In the genomic region with DNA sequence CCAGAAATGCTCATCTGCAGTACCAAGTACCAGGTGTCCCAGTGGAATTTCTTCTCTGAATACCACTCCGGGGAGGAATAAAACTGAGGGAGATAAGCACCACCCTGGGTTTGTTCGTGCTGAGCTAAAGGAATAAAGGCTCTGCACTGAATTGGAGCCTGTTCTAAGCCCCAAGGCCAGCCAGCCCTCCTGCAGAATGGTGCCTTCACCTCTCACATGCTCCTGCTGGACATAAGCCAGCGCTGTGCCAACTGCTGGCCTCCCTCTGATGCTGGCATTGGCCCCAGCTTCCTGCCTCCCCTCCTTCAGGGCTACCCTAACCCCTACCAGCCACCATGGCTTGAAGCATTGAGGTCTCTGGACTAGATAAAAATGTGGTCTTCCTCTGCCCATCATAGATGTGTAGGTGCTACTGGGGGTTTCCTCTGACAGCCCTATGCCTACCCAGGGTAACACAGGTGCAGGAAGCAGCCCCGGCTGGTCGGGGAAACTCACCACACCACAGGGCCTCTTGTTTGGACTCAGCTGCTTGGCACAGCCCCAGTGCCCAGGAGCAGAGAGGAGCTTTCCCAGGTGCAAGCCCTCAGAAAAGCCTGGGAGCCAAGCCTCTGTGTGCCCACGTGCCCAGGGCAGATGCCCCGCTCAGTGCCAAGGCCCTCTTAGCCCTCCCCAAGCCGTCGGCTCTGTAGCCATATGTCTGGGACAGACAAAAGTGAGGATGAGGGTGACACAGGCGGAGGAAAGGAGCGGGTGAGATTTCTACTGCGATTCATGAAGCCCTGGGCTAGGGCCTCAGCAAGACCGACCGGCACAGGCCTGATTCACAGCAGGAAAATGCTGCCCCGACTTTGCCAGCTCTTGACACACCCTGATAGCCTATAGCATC, we compare ENCODE assay signal across 8 cellular contexts. TPM values are rescaled to one million over a fixed set of nuclear protein-coding genes. Genes with fewer than 3 reads are reported as not detected.
DNase-seq lines count a peak whose midpoint lies in the region; ATAC-seq, FAIRE-seq and TF ChIP-seq lines count a peak whose summit lies in the region.

No MANE protein-coding gene starts in this region.

- WGBS in H1 (ENCODE audit: extremely low coverage in 1 of 2, insufficient coverage in 1 of 2, insufficient read length in 1 of 2, insufficient replicate concordance in 2 of 2, low coverage in 1 of 2, low lambda C conversion rate in 2 of 2, missing lambda C conversion rate in 1 of 2), 2 experiments, result 88% methylated on average over 15 of the region's 15 CpGs; no CpG with 5 or more reads in 1 of the 2 experiments
- WGBS in prostate gland, result 41% methylated on average over 15 of the region's 15 CpGs

- H2AFZ ChIP-seq in H1 (ENCODE audit: low read length), result no peak overlapping the region

- CTCF ChIA-PET in H1 (lab: Charles Lee; ENCODE audit: partially characterized antibody), result interaction anchor here (0.8 to 13.6 kb wide), 12 partner anchors 9 to 113 kb away, joined by 3 to 178 read pairs (median 4); no protein-coding TSS in a partner anchor

- H4K20me1 ChIP-seq in H1 (replicated peaks in 1 of 2; ENCODE audit: control insufficient read depth in 1 of 2, insufficient read depth in 2 of 2, low read length in 2 of 2), result no peaks in the 10 kb centered on the region

- H4K8ac ChIP-seq in H1 (ENCODE audit: extremely low read depth, insufficient read depth, low read length), result 0 out of 2 replicates have a peak overlapping the region, but pooled peaks have one; percentile 16

- DNase-seq in EH (ENCODE audit: low read depth) (peak; percentile 32), NCI-H69 (lab: John Stamatoyannopoulos, UW) (peak; percentile 86), H1 (ENCODE audit: low read depth in 1 of 2, low spot score in 2 of 2) (no peak), prostate gland (ENCODE audit: low spot score) (no peak), NOMO-1 (lab: John Stamatoyannopoulos, UW; ENCODE audit: unreplicated experiment in 2 of 2) (no peak), NK-92 (lab: John Stamatoyannopoulos, UW; ENCODE audit: unreplicated experiment) (no peak)

- no peak for ATAC-seq in HG03342 (IDR thresholded peaks at IDR 0.05; ENCODE audit: unreplicated experiment)
- no peak for ATAC-seq in GM21737 (IDR thresholded peaks at IDR 0.05; ENCODE audit: unreplicated experiment)

- no peak overlapping the region for H4K91ac ChIP-seq in H1 (replicated peaks; ENCODE audit: insufficient read length, low read length)

- no peak overlapping the region for H2BK120ac ChIP-seq in H1 (replicated peaks; ENCODE audit: low read depth, low read length)

- H2BK5ac ChIP-seq in H1 (ENCODE audit: low read depth, low read length), result peak overlapping the region; percentile 71; the same call in 1 of the 2 replicates

- no peak overlapping the region for H2BK20ac ChIP-seq in H1 (ENCODE audit: low read length)

- peaks cover 0 to 5% (median 3%) of the 10 kb centered on the region in 4 experiments; a peak in 5 of 7 replicates for H3K27me3 ChIP-seq in H1 (replicated peaks in 1 of 4; ENCODE audit: control insufficient read depth in 3 of 4, extremely low read depth in 1 of 4, insufficient read depth in 3 of 4, low read length in 3 of 4)
- no peaks in the 10 kb centered on the region for H3K27me3 ChIP-seq in prostate gland (replicated peaks; ENCODE audit: insufficient read depth)

- POLR2A ChIA-PET in H1 (lab: Charles Lee; ENCODE audit: partially characterized antibody), result interaction anchor here (1.2 kb wide), 1 partner anchor 10 kb away, joined by 4 read pairs; no protein-coding TSS in a partner anchor

- no peak overlapping the region for H3K27ac ChIP-seq in H1 (ENCODE audit: low read depth, low read length)
- peak overlapping the region; percentile 74 to 78 for H3K27ac ChIP-seq in prostate gland

- no peak overlapping the region for H3K56ac ChIP-seq in H1 (replicated peaks; ENCODE audit: insufficient read length, low read depth, low read length)

- TF ChIP-seq EP300 in H1 (IDR thresholded peaks at IDR 0.05; ENCODE audit: borderline replicate concordance in 1 of 2, low read depth in 2 of 2, low read length in 2 of 2), result no peak

- TF ChIP-seq CTCF in H1 (IDR thresholded peaks at IDR 0.05; ENCODE audit: control extremely low read depth in 1 of 3, insufficient read depth in 1 of 3, low read depth in 1 of 3, low read length in 3 of 3), result no peak
- TF ChIP-seq CTCF in prostate gland (IDR thresholded peaks at IDR 0.05), result no peak

- no peaks in the 10 kb centered on the region for H3K79me1 ChIP-seq in H1 (ENCODE audit: low read depth, low read length)

- no peak overlapping the region for H3K9ac ChIP-seq in H1 (replicated peaks in 1 of 4; ENCODE audit: extremely low read depth in 1 of 4, low read depth in 3 of 4, low read length in 3 of 4)

- no peaks in the 10 kb centered on the region for H3K79me2 ChIP-seq in H1 (ENCODE audit: control insufficient read depth in 1 of 2, insufficient read depth in 2 of 2, low read length in 2 of 2)

- H3K4me1 ChIP-seq in H1 (replicated peaks in 1 of 4; ENCODE audit: control insufficient read depth in 3 of 4, insufficient read depth in 4 of 4, low read length in 3 of 4) (peaks cover 3 to 30% (median 24%) of the 10 kb centered on the region in 4 experiments), prostate gland (replicated peaks) (peaks cover 11% of the 10 kb centered on the region)

- TF ChIP-seq POLR2A in H1 (IDR thresholded peaks at IDR 0.05; ENCODE audit: control extremely low read depth in 1 of 2, low read depth in 2 of 2, low read length in 2 of 2) (no peak), prostate gland (IDR thresholded peaks at IDR 0.05) (no peak)

- peak overlapping the region; percentile 68; the same call in 1 of the 2 replicates for H3K18ac ChIP-seq in H1 (ENCODE audit: extremely low read depth, low read length)

- H3K4me3 ChIP-seq in H1 (ENCODE audit: extremely low read depth in 1 of 4, insufficient read depth in 2 of 4, low read depth in 3 of 4, low read length in 4 of 4) (no peak overlapping the region), prostate gland (no peak overlapping the region)

- FAIRE-seq in H1 (lab: Jason Lieb, UNC), result no peak

- no peak overlapping the region for H2BK12ac ChIP-seq in H1 (ENCODE audit: low read depth, low read length)

- H3K9me3 ChIP-seq in H1 (ENCODE audit: insufficient read depth in 2 of 2, low read depth in 1 of 2, low read length in 1 of 2), result no peaks in the 10 kb centered on the region
- no peaks in the 10 kb centered on the region for H3K9me3 ChIP-seq in prostate gland

- H3K23ac ChIP-seq in H1 (ENCODE audit: insufficient read length), result no peak overlapping the region

- no peak overlapping the region for H3K14ac ChIP-seq in H1 (ENCODE audit: insufficient read length)

- 0 out of 2 replicates have a peak overlapping the region, but pooled peaks have one; percentile 46 for H2BK15ac ChIP-seq in H1 (ENCODE audit: low read length)

- TF ChIP-seq RAD21 in H1 (IDR thresholded peaks at IDR 0.05 in 1 of 2, conservative IDR thresholded peaks at IDR 0.05 in 1 of 2; ENCODE audit: low read depth in 2 of 2, low read length in 2 of 2), result no peak

- H3K4ac ChIP-seq in H1 (replicated peaks; ENCODE audit: insufficient read length, low read depth, low read length), result no peak overlapping the region

- H3K23me2 ChIP-seq in H1 (ENCODE audit: low read depth, low read length), result peaks cover 2% of the 10 kb centered on the region; the same call in 1 of the 2 replicates

- intact Hi-C loops in prostate gland (cut with DNase I), result no loop called here

- H4K5ac ChIP-seq in H1 (ENCODE audit: insufficient read length, low read depth, low read length), result no peak overlapping the region

- peak overlapping the region; percentile 78; the same call in 1 of the 2 replicates for H2AK5ac ChIP-seq in H1 (ENCODE audit: low read depth, low read length)

- peak overlapping the region in 1 of 2 experiments; percentile 50; a peak in 3 of 4 replicates for H3K4me2 ChIP-seq in H1 (ENCODE audit: insufficient read depth in 1 of 2, low read depth in 2 of 2, low read length in 2 of 2)

- H3K36me3 ChIP-seq in H1 (ENCODE audit: control insufficient read depth in 2 of 4, insufficient read depth in 4 of 4, low read length in 3 of 4), result no peaks in the 10 kb centered on the region
- H3K36me3 ChIP-seq in prostate gland, result no peaks in the 10 kb centered on the region

TF ChIP-seq in H1, 55 proteins besides CTCF, POLR2A, EP300 and RAD21:
- TF ChIP-seq BRCA1 (IDR thresholded peaks at IDR 0.05; ENCODE audit: low read depth, low read length) (no peak), RNF2 (IDR thresholded peaks at IDR 0.05; ENCODE audit: borderline replicate concordance, low read depth, low read length, missing control alignments, poor library complexity, severe bottlenecking) (no peak), FOSL1 (IDR thresholded peaks at IDR 0.05; ENCODE audit: insufficient read depth, low read depth, low read length) (no peak), TAF1 (IDR thresholded peaks at IDR 0.05; ENCODE audit: low read depth, low read length) (no peak), TEAD4 (IDR thresholded peaks at IDR 0.05; ENCODE audit: low read depth, low read length) (no peak), GTF2F1 (IDR thresholded peaks at IDR 0.05; ENCODE audit: borderline replicate concordance, low read depth, low read length) (no peak), SP4 (IDR thresholded peaks at IDR 0.05; ENCODE audit: low read length) (no peak), POLR2AphosphoS5 (IDR thresholded peaks at IDR 0.05; ENCODE audit: low read depth, low read length) (no peak)
TF ChIP-seq in H1: peak in this region for 0.

RNA-seq across cellular contexts. Expression of gene JAM3, which starts 34.1 kb away (rescaled TPM):
- 40.3 and 42.8 TPM in 2 replicates for total RNA-seq in H1 (2021; fragmentation: NEBNext Ultra II Directional; extraction: Animal tissue kit (Norgen Biotek cat#: 25700))
- polyA plus RNA-seq in H1 (2011; rRNA removed), result 17.8 and 19.6 TPM in 2 replicates
- polyA plus RNA-seq in H1 (2011; cell fraction: cytosol; rRNA removed), result 16.4 TPM
- polyA plus RNA-seq in H1 (2011; cell fraction: nucleus; rRNA removed), result 23.3 TPM
- polyA plus RNA-seq in H1 (2012, experiment 1 of 2), result 24.7 to 30.3 TPM (median 27.0 TPM) in 4 replicates
- 5.8 TPM for polyA plus RNA-seq in H1 (2012, experiment 2 of 2)
- 30.3 TPM for polyA plus RNA-seq in H1 (2013, experiment 1 of 2)
- 37.2 TPM for polyA plus RNA-seq in H1 (2013, experiment 2 of 2)
- polyA minus RNA-seq in H1 (2011; rRNA and poly(A)+ RNA removed), result 19.3 and 23.9 TPM in 2 replicates
- polyA minus RNA-seq in H1 (2011; cell fraction: cytosol; rRNA and poly(A)+ RNA removed), result 16.4 TPM
- 15.7 TPM for polyA minus RNA-seq in H1 (2011; cell fraction: nucleus; rRNA and poly(A)+ RNA removed)
- total RNA-seq in prostate gland, result 100 to 1,000 TPM in 1 of 2 donors, 10 to 100 TPM in 1; 21.3 to 157 TPM

Comparison
In these comparisons a context has a peak if more than half of its experiments do, and no peak if none do; other contexts are left out.
1. DNase-seq: peak in EH (single experiment) and NCI-H69 (single experiment); none in H1 (0 of 2), prostate gland (single experiment), NOMO-1 (0 of 2) and NK-92 (single experiment).